ENCODE assay signal across 31 cellular contexts in genomic region chr4:76886214-76886613, GRCh38. TPM values are rescaled to one million over a fixed set of nuclear protein-coding genes. Genes with fewer than 3 reads are reported as not detected.
"Had no signal": no experiment of that assay in that cellular context is flagged by ENCODE, and none has a peak within 500 bp of the region (broad histone marks: within the 10 kb centered on the region; RNA-seq: fewer than 3 reads in every experiment).

No MANE protein-coding gene starts in this region.

- DNase-seq: naive thymus-derived CD8-positive, alpha-beta T cell; nephron progenitor cell; nucleus accumbens; pancreas; retina; right cardiac atrium; spleen; stimulated activated CD4-positive, alpha-beta T cell treated with anti-CD3 and anti-CD28 coated beads, Interleukin-12 subunit alpha, Interleukin-12 subunit beta, amount 100 ng/mL, for 4 hours; stimulated activated CD4-positive, alpha-beta T cell treated with anti-CD3 and anti-CD28 coated beads, Interleukin-1b, Interleukin-23, amount 100 ng/mL, for 48 hours; stimulated activated CD4-positive, alpha-beta T cell treated with anti-CD3 and anti-CD28 coated beads, Interleukin-4, amount 100 ng/mL, for 1 hour; stimulated activated CD4-positive, alpha-beta T cell treated with anti-CD3 and anti-CD28 coated beads, Interleukin-4, amount 100 ng/mL, for 4 hours; stimulated activated CD8-positive, alpha-beta memory T cell treated with anti-CD3 and anti-CD28 coated beads, Interleukin-4, amount 100 ng/mL, for 48 hours; stimulated activated naive CD4-positive, alpha-beta T cell; stimulated activated naive CD8-positive, alpha-beta T cell treated with anti-CD3 and anti-CD28 coated beads, Interleukin-15, amount 100 ng/mL, for 72 hours; stimulated activated naive CD8-positive, alpha-beta T cell treated with anti-CD3 and anti-CD28 coated beads, Interleukin-15, Interleukin-2, amounts not matched to agents 100 U/mL and 50 U/mL, for 24 hours; substantia nigra; tibial artery; transverse colon; upper lobe of right lung; uterus had no signal

- ATAC-seq: naive thymus-derived CD8-positive, alpha-beta T cell; natural killer cell treated with Interleukin-12 subunit alpha and Interleukin-12 subunit beta and Interleukin-15 and Interleukin-18, amount 100 ng/mL, for 72 hours; pancreas; right cardiac atrium; sciatic nerve; stimulated activated memory B cell treated with anti-CD40 and anti-IgM and Interleukin-4, amounts not matched to agents 10 μg/mL and 1 μg/mL and 100 μg/mL, for 72 hours; stimulated activated naive CD8-positive, alpha-beta T cell treated with anti-CD3 and anti-CD28 coated beads, Interleukin-15, amount 100 ng/mL, for 72 hours; stimulated activated naive CD8-positive, alpha-beta T cell treated with anti-CD3 and anti-CD28 coated beads, Interleukin-15, Interleukin-2, amounts not matched to agents 100 U/mL and 50 U/mL, for 24 hours; upper lobe of right lung had no signal

- H3K4me1 ChIP-seq: prostate gland, spleen, suprapubic skin, testis, tibial artery, upper lobe of right lung, uterus had no signal

- H3K27ac ChIP-seq: neutrophil, pancreas, prostate gland, skin epidermis, spleen, suprapubic skin, testis, tibial artery, transverse colon, upper lobe of right lung, uterus had no signal

- H3K27me3 ChIP-seq: pancreas, spleen, suprapubic skin, testis, tibial artery, transverse colon, upper lobe of right lung, uterus had no signal

- H3K4me2 ChIP-seq: smooth muscle cell had no signal

- H3K4me3 ChIP-seq: pancreas, prostate gland, skin epidermis, smooth muscle cell, spleen, suprapubic skin, tibial artery, transverse colon, upper lobe of right lung, uterus had no signal

- H3K9me3 ChIP-seq: neutrophil, pancreas, prostate gland, spleen, suprapubic skin, testis, tibial artery, transverse colon, upper lobe of right lung, uterus had no signal

- H3K36me3 ChIP-seq: neutrophil, pancreas, prostate gland, spleen, suprapubic skin, tibial artery, transverse colon, upper lobe of right lung, uterus had no signal

RNA-seq across cellular contexts. Expression of gene SOWAHB, which starts 11.7 kb away (rescaled TPM):
- total RNA-seq: naive thymus-derived CD8-positive, alpha-beta T cell; natural killer cell treated with Interleukin-12 subunit alpha and Interleukin-12 subunit beta and Interleukin-15 and Interleukin-18, amount 100 ng/mL, for 72 hours; neural crest cell; pulmonary artery endothelial cell; right cardiac atrium; sciatic nerve had no signal
- polyA plus RNA-seq: naive thymus-derived CD8-positive, alpha-beta T cell; right cardiac atrium; spleen had no signal
